39 cellular contexts compared by ENCODE assay signal in genomic region chr16:23327836-23328235, GRCh38. TPM values are rescaled to one million over a fixed set of nuclear protein-coding genes. Genes with fewer than 3 reads are reported as not detected.
"Had no signal": no experiment of that assay in that cellular context is flagged by ENCODE, and none has a peak within 500 bp of the region (broad histone marks: within the 10 kb centered on the region; RNA-seq: fewer than 3 reads in every experiment).

No MANE protein-coding gene starts in this region.

- H3K4me3 ChIP-seq: adrenal gland, ascending aorta, cardiac muscle cell had no signal

- H3K27ac ChIP-seq: adrenal gland, ascending aorta, cardiac muscle cell, VCaP had no signal

- FAIRE-seq: bronchial epithelial cell, TTC549 had no signal

- H3K36me3 Mint-ChIP-seq: activated CD4-positive, alpha-beta memory T cell treated with anti-CD3 and anti-CD28 coated beads for 36 hours; activated naive CD4-positive, alpha-beta T cell treated with anti-CD3 and anti-CD28 coated beads, Interleukin-2, amount 50 U/mL, for 72 hours; activated naive CD8-positive, alpha-beta T cell treated with anti-CD3 and anti-CD28 coated beads for 36 hours; brain had no signal

- H3K27me3 Mint-ChIP-seq: activated B cell treated with CpG ODN at 0.5 μM for 24 hours; activated CD4-positive, alpha-beta T cell treated with anti-CD3 and anti-CD28 coated beads, Interleukin-2, amount 10 ng/mL, durations not matched to agents 24 days and 14 days; activated CD8-positive, alpha-beta T cell treated with anti-CD3 and anti-CD28 coated beads for 36 hours had no signal

- H3K27ac Mint-ChIP-seq: activated B cell treated with CpG ODN at 0.5 μM for 24 hours; activated CD4-positive, alpha-beta memory T cell treated with anti-CD3 and anti-CD28 coated beads for 36 hours; activated CD4-positive, alpha-beta T cell treated with anti-CD3 and anti-CD28 coated beads, Interleukin-2, amount 10 ng/mL, durations not matched to agents 24 days and 14 days; activated CD8-positive, alpha-beta T cell treated with anti-CD3 and anti-CD28 coated beads for 36 hours; activated naive CD4-positive, alpha-beta T cell treated with anti-CD3 and anti-CD28 coated beads for 36 hours; activated naive CD4-positive, alpha-beta T cell treated with anti-CD3 and anti-CD28 coated beads, Interleukin-2, amount 50 U/mL, for 72 hours; activated naive CD8-positive, alpha-beta T cell treated with anti-CD3 and anti-CD28 coated beads for 36 hours; activated T-cell treated with anti-CD3 and anti-CD28 coated beads, Interleukin-2, amount 50 U/mL, for 72 hours; activated T-helper 1 cell treated with anti-CD3 and anti-CD28 coated beads, Interleukin-12 subunit alpha, Interleukin-12 subunit beta, Interleukin-2, Interleukin-4 antibody, amounts not matched to agents 30 ng/mL and 10 ng/mL and 1 ng/mL, durations not matched to agents 14 hours and 24 hours and 36 hours; activated T-helper 17 cell treated with anti-CD3 and anti-CD28 coated beads, Interleukin-2, amount 50 U/mL, for 72 hours; brain; T-helper 1 cell treated with Interleukin-12 subunit alpha and Interleukin-12 subunit beta and Interleukin-4 antibody, amounts not matched to agents 30 μg/mL and 1 μg/mL, for 36 hours; T-helper 2 cell treated with Interferon-gamma antibody and Interleukin-4, amounts not matched to agents 5 μg/mL and 100 μg/mL, for 36 hours had no signal

- H3K9me3 ChIP-seq: adrenal gland, ascending aorta had no signal

- H3K4me3 Mint-ChIP-seq: activated B cell treated with CpG ODN at 0.5 μM for 24 hours; activated CD4-positive, alpha-beta memory T cell treated with anti-CD3 and anti-CD28 coated beads for 36 hours; activated CD4-positive, alpha-beta T cell treated with anti-CD3 and anti-CD28 coated beads, Interleukin-2, amount 10 ng/mL, durations not matched to agents 24 days and 14 days; activated CD8-positive, alpha-beta T cell treated with anti-CD3 and anti-CD28 coated beads for 36 hours; activated naive CD4-positive, alpha-beta T cell treated with anti-CD3 and anti-CD28 coated beads for 36 hours; activated naive CD8-positive, alpha-beta T cell treated with anti-CD3 and anti-CD28 coated beads for 36 hours; activated T-cell treated with anti-CD3 and anti-CD28 coated beads, Interleukin-2, amount 50 U/mL, for 4 hours; activated T-cell treated with anti-CD3 and anti-CD28 coated beads, Interleukin-2, amount 50 U/mL, for 72 hours; activated T-helper 1 cell treated with anti-CD3 and anti-CD28 coated beads, Interleukin-12 subunit alpha, Interleukin-12 subunit beta, Interleukin-2, Interleukin-4 antibody, amounts not matched to agents 30 ng/mL and 10 ng/mL and 1 ng/mL, durations not matched to agents 14 hours and 24 hours and 36 hours; activated T-helper 17 cell treated with anti-CD3 and anti-CD28 coated beads, Interleukin-2, amount 50 U/mL, for 72 hours; brain; central memory CD8-positive, alpha-beta T cell; T-helper 1 cell treated with Interleukin-12 subunit alpha and Interleukin-12 subunit beta and Interleukin-4 antibody, amounts not matched to agents 30 μg/mL and 1 μg/mL, for 36 hours; T-helper 2 cell treated with Interferon-gamma antibody and Interleukin-4, amounts not matched to agents 5 μg/mL and 100 μg/mL, for 36 hours had no signal

- ATAC-seq: activated CD8-positive, alpha-beta T cell treated with anti-CD3 and anti-CD28 coated beads for 36 hours; activated naive CD4-positive, alpha-beta T cell treated with anti-CD3 and anti-CD28 coated beads, Interleukin-2, amount 50 U/mL, for 72 hours; activated T-cell treated with anti-CD3 and anti-CD28 coated beads, Interleukin-2, amount 50 U/mL, for 4 hours; activated T-cell treated with anti-CD3 and anti-CD28 coated beads, Interleukin-2, amount 50 U/mL, for 72 hours; activated T-helper 17 cell treated with anti-CD3 and anti-CD28 coated beads, Interleukin-2, amount 50 U/mL, for 72 hours had no signal

- H3K27me3 ChIP-seq: ascending aorta, cardiac muscle cell had no signal

- H3K4me1 ChIP-seq: adrenal gland, ascending aorta had no signal

- H3K4me1 Mint-ChIP-seq: activated T-helper 17 cell treated with anti-CD3 and anti-CD28 coated beads, Interleukin-2, amount 50 U/mL, for 72 hours; brain; central memory CD8-positive, alpha-beta T cell had no signal

- H3K9me3 Mint-ChIP-seq: activated B cell treated with CpG ODN at 0.5 μM for 24 hours; activated CD4-positive, alpha-beta memory T cell treated with anti-CD3 and anti-CD28 coated beads for 36 hours; activated CD4-positive, alpha-beta T cell treated with anti-CD3 and anti-CD28 coated beads, Interleukin-2, amount 10 ng/mL, durations not matched to agents 24 days and 14 days; activated CD8-positive, alpha-beta T cell treated with anti-CD3 and anti-CD28 coated beads for 36 hours; activated naive CD4-positive, alpha-beta T cell treated with anti-CD3 and anti-CD28 coated beads for 36 hours; activated naive CD4-positive, alpha-beta T cell treated with anti-CD3 and anti-CD28 coated beads, Interleukin-2, amount 50 U/mL, for 72 hours; activated naive CD8-positive, alpha-beta T cell treated with anti-CD3 and anti-CD28 coated beads for 36 hours; activated T-cell treated with anti-CD3 and anti-CD28 coated beads, Interleukin-2, amount 50 U/mL, for 4 hours; activated T-cell treated with anti-CD3 and anti-CD28 coated beads, Interleukin-2, amount 50 U/mL, for 72 hours; activated T-helper 1 cell treated with anti-CD3 and anti-CD28 coated beads, Interleukin-12 subunit alpha, Interleukin-12 subunit beta, Interleukin-2, Interleukin-4 antibody, amounts not matched to agents 30 ng/mL and 10 ng/mL and 1 ng/mL, durations not matched to agents 14 hours and 24 hours and 36 hours; activated T-helper 17 cell treated with anti-CD3 and anti-CD28 coated beads, Interleukin-2, amount 50 U/mL, for 72 hours; central memory CD8-positive, alpha-beta T cell; T-helper 1 cell treated with Interleukin-12 subunit alpha and Interleukin-12 subunit beta and Interleukin-4 antibody, amounts not matched to agents 30 μg/mL and 1 μg/mL, for 36 hours; T-helper 2 cell treated with Interferon-gamma antibody and Interleukin-4, amounts not matched to agents 5 μg/mL and 100 μg/mL, for 36 hours had no signal

- DNase-seq: activated B cell treated with CpG ODN at 0.5 μM for 24 hours; activated CD4-positive, alpha-beta memory T cell treated with anti-CD3 and anti-CD28 coated beads for 36 hours; activated CD4-positive, alpha-beta T cell treated with anti-CD3 and anti-CD28 coated beads for 4 hours; activated CD4-positive, alpha-beta T cell treated with anti-CD3 and anti-CD28 coated beads, Interleukin-2, amount 10 ng/mL, durations not matched to agents 24 days and 14 days; activated CD4-positive, alpha-beta T cell treated with anti-CD3 and anti-CD28 coated beads, Interleukin-2, amount 50 U/mL, for 1 hour; activated CD4-positive, alpha-beta T cell treated with anti-CD3 and anti-CD28 coated beads, Interleukin-2, amount 50 U/mL, for 4 hours; activated CD4-positive, CD25-positive, alpha-beta regulatory T cell treated with anti-CD3 and anti-CD28 coated beads, Interleukin-2, amount 50 U/mL, for 72 hours; activated CD8-positive, alpha-beta memory T cell treated with anti-CD3 and anti-CD28 coated beads, Interleukin-2, amount 50 U/mL, for 4 hours; activated CD8-positive, alpha-beta T cell treated with anti-CD3 and anti-CD28 coated beads for 36 hours; activated effector memory CD4-positive, alpha-beta T cell treated with anti-CD3 and anti-CD28 coated beads, Interleukin-2, amount 50 U/mL, for 16 hours; activated gamma-delta T cell treated with Interleukin-2 at 50 U/mL for 16 hours; activated naive CD4-positive, alpha-beta T cell; activated naive CD4-positive, alpha-beta T cell treated with anti-CD3 and anti-CD28 coated beads for 36 hours; activated naive CD4-positive, alpha-beta T cell treated with anti-CD3 and anti-CD28 coated beads, Interleukin-2, amount 50 U/mL, for 16 hours; activated naive CD8-positive, alpha-beta T cell treated with anti-CD3 and anti-CD28 coated beads for 36 hours; activated T-cell treated with anti-CD3 and anti-CD28 coated beads for 4 hours; activated T-cell treated with anti-CD3 and anti-CD28 coated beads, Interleukin-2, amount 50 U/mL, for 1 hour; activated T-cell treated with anti-CD3 and anti-CD28 coated beads, Interleukin-2, amount 50 U/mL, for 4 hours; activated T-cell treated with anti-CD3 and anti-CD28 coated beads, Interleukin-2, amount 50 U/mL, for 72 hours; adrenal gland; amniotic stem cell; caudate nucleus; cerebellar nuclear complex; T-helper 1 cell; T-helper 2 cell; T-helper 9 cell had no signal

- H3K36me3 ChIP-seq: adrenal gland, ascending aorta, cardiac muscle cell had no signal

RNA-seq across cellular contexts. Expression of gene SCNN1B, which starts 25.7 kb away (rescaled TPM):
- total RNA-seq: activated B cell treated with CpG ODN at 0.5 μM for 24 hours; activated CD4-positive, alpha-beta memory T cell treated with anti-CD3 and anti-CD28 coated beads for 36 hours; activated CD4-positive, alpha-beta T cell treated with anti-CD3 and anti-CD28 coated beads, Interleukin-2, amount 10 ng/mL, durations not matched to agents 24 days and 14 days; activated CD8-positive, alpha-beta memory T cell treated with anti-CD3 and anti-CD28 coated beads for 36 hours; activated CD8-positive, alpha-beta T cell treated with anti-CD3 and anti-CD28 coated beads for 36 hours; activated naive CD4-positive, alpha-beta T cell treated with anti-CD3 and anti-CD28 coated beads for 36 hours; activated naive CD4-positive, alpha-beta T cell treated with anti-CD3 and anti-CD28 coated beads, Interleukin-2, amount 50 U/mL, for 72 hours; activated naive CD8-positive, alpha-beta T cell treated with anti-CD3 and anti-CD28 coated beads for 36 hours; activated T-cell treated with anti-CD3 and anti-CD28 coated beads, Interleukin-2, amount 50 U/mL, for 4 hours; activated T-cell treated with anti-CD3 and anti-CD28 coated beads, Interleukin-2, amount 50 U/mL, for 72 hours; activated T-helper 1 cell treated with anti-CD3 and anti-CD28 coated beads, Interleukin-12 subunit alpha, Interleukin-12 subunit beta, Interleukin-2, Interleukin-4 antibody, amounts not matched to agents 30 ng/mL and 10 ng/mL and 1 ng/mL, durations not matched to agents 14 hours and 24 hours and 36 hours; activated T-helper 17 cell treated with anti-CD3 and anti-CD28 coated beads, Interleukin-2, amount 50 U/mL, for 72 hours; cardiac muscle cell had no signal
- polyA plus RNA-seq: cardiac muscle cell had no signal
